8 cellular contexts compared by ENCODE assay signal in the genomic region with DNA sequence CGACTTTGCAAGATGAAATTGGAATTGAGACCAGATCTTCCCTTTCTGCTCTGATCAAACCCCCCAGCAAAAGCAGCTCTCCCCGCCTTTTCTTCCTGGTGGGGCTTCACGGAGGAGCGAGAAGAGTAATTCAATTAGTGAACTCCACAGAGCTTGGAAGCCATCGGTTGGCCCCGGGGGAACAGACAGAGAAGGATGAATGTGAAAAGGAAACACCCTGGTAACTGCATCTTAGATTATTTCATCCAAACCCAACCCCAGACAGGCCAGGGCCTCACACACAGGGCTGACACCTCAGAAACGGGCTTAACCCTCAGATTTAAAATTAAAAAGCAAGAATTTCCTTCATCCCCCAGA. TPM values are rescaled to one million over a fixed set of nuclear protein-coding genes. Genes with fewer than 3 reads are reported as not detected.
DNase-seq lines count a peak whose midpoint lies in the region; ATAC-seq, FAIRE-seq and TF ChIP-seq lines count a peak whose summit lies in the region.

No MANE protein-coding gene starts in this region.

- intact Hi-C loops in OCI-LY7 (cut with micrococcal nuclease; ENCODE audit: unreplicated experiment): no loop called here
- intact Hi-C loops in psoas muscle (cut with DNase I): loop anchor here in 1 of 2 donors (5.0 kb wide), 1 partner anchor 105 kb away; no protein-coding TSS in a partner anchor

- no peak overlapping the region for H2AFZ ChIP-seq in OCI-LY7 (ENCODE audit: low read length)

- H3K36me3 ChIP-seq in OCI-LY7 (ENCODE audit: insufficient read depth, low read length) (peaks cover 10% of the 10 kb centered on the region), psoas muscle (ENCODE audit: insufficient read depth in 1 of 2, low read depth in 1 of 2) (no peaks in the 10 kb centered on the region)
- H3K36me3 ChIP-seq in effector memory CD4-positive, alpha-beta T cell (ENCODE audit: control insufficient read depth, insufficient read depth, low read length): no peaks in the 10 kb centered on the region

- FAIRE-seq in RCC 7860 (lab: Jason Lieb, UNC): no peak

- 45 to 49% (median 49%) methylated on average over 7 of the region's 7 CpGs for WGBS in psoas muscle, 3 donors

- no peaks in the 10 kb centered on the region for H4K20me1 ChIP-seq in OCI-LY7 (ENCODE audit: insufficient read depth, low read length)

- peak overlapping the region; percentile 40 for H3K4me3 ChIP-seq in OCI-LY7 (ENCODE audit: low read depth, low read length, poor library complexity, severe bottlenecking)
- H3K4me3 ChIP-seq in effector memory CD4-positive, alpha-beta T cell (ENCODE audit: insufficient read depth, low read depth, low read length, poor library complexity, severe bottlenecking): peak overlapping the region; percentile 4
- H3K4me3 ChIP-seq in psoas muscle: no peak overlapping the region

- TF ChIP-seq CTCF in OCI-LY7 (conservative IDR thresholded peaks at IDR 0.05; ENCODE audit: low read length): no peak
- TF ChIP-seq CTCF in psoas muscle (IDR thresholded peaks at IDR 0.05): no peak

- ATAC-seq in psoas muscle: no peak
- no peak for ATAC-seq in HG02623 (IDR thresholded peaks at IDR 0.05; ENCODE audit: unreplicated experiment)
- ATAC-seq in HG02588 (IDR thresholded peaks at IDR 0.05; ENCODE audit: unreplicated experiment): no peak

- CTCF ChIA-PET in OCI-LY7 (lab: Charles Lee; ENCODE audit: unreplicated experiment): no interaction called here

- POLR2A ChIA-PET in OCI-LY7 (lab: Charles Lee): no interaction called here

- peak; percentile 49 for DNase-seq in D341Med (ENCODE audit: low spot score)
- DNase-seq in OCI-LY7 (ENCODE audit: low spot score): no peak
- no peak for DNase-seq in effector memory CD4-positive, alpha-beta T cell
- DNase-seq in psoas muscle: no peak
- DNase-seq in RCC 7860 (ENCODE audit: low spot score): no peak
- DNase-seq in SKM-1 treated with dmso at 0.1 percent for 144 hours (lab: John Stamatoyannopoulos, UW; ENCODE audit: unreplicated experiment): no peak

- H3K9me2 ChIP-seq in OCI-LY7 (ENCODE audit: insufficient read depth, low read length): no peaks in the 10 kb centered on the region

- no TSS peak for BruUV-seq in OCI-LY7 (replicated peaks; lab: Mats Ljungman, UMichigan)

- peaks cover 88% of the 10 kb centered on the region for H3K79me2 ChIP-seq in OCI-LY7 (ENCODE audit: insufficient read depth, low read depth, low read length)

- H3K4me2 ChIP-seq in OCI-LY7 (ENCODE audit: low read length): peak overlapping the region; percentile 81

- H3K27ac ChIP-seq in OCI-LY7 (ENCODE audit: low read depth, low read length, poor library complexity, severe bottlenecking) (peak overlapping the region; percentile 90), psoas muscle (peak overlapping the region; percentile 50)
- H3K27ac ChIP-seq in effector memory CD4-positive, alpha-beta T cell (ENCODE audit: insufficient read depth, low read length, poor library complexity, severe bottlenecking): no peak overlapping the region

- H3K4me1 ChIP-seq in OCI-LY7 (ENCODE audit: insufficient read depth, low read length, poor library complexity, severe bottlenecking): peaks cover 92% of the 10 kb centered on the region
- H3K4me1 ChIP-seq in effector memory CD4-positive, alpha-beta T cell (ENCODE audit: control insufficient read depth, insufficient read depth, low read length, poor library complexity, severe bottlenecking): peaks cover 80% of the 10 kb centered on the region
- H3K4me1 ChIP-seq in psoas muscle: peaks cover 86% of the 10 kb centered on the region

- H3K9me3 ChIP-seq in OCI-LY7 (ENCODE audit: low read length): no peaks in the 10 kb centered on the region
- H3K9me3 ChIP-seq in effector memory CD4-positive, alpha-beta T cell (ENCODE audit: control insufficient read depth, low read length): no peaks in the 10 kb centered on the region
- no peaks in the 10 kb centered on the region for H3K9me3 ChIP-seq in psoas muscle

- H3K27me3 ChIP-seq in effector memory CD4-positive, alpha-beta T cell (replicated peaks; ENCODE audit: control insufficient read depth, insufficient read depth, low read length, poor library complexity, severe bottlenecking): no peaks in the 10 kb centered on the region
- H3K27me3 ChIP-seq in psoas muscle (ENCODE audit: insufficient read depth in 3 of 3, low read length in 2 of 3): no peaks in the 10 kb centered on the region

RNA-seq across cellular contexts. Expression of a gene that starts 18.3 kb away (rescaled TPM):
- 13.5 and 15.1 TPM in 2 replicates for total RNA-seq in OCI-LY7 (2014; rRNA removed; shearing (Covaris generic))
- total RNA-seq in OCI-LY7 (2022): 2.9 and 3.2 TPM in 2 replicates
- 10 to 100 TPM in 2 of 4 donors, 1 to 10 TPM in 2; 8.4 to 14.7 (median 10.4) TPM for total RNA-seq in psoas muscle
- 1 to 10 TPM; 5.4 to 6.1 (median 5.8) TPM for polyA plus RNA-seq in psoas muscle
